Comparison of ENCODE assay signal across 1 cellular context in the genomic region with DNA sequence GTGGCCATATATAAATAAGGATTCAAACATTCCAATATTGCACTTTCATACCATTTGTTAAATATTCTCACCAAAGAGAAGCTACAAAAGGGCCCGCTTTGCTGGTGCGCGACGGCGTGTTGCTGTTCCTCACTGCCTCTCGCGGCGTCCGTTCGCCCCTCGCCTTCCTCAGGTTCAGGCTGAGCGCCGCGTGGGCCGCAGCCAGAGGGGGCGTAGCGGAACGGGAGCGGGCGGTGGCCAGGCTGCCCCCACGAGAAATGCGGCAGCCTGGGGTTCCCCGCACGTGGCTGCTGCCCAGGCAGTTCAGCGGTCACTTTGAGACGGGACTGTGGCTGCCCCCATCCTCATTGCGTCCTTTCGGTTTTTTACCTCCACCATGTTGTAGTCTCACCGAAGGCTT.
TF ChIP-seq lines count a peak whose summit lies in the region.

No MANE protein-coding gene starts in this region.

TF ChIP-seq in K562, 482 proteins besides CTCF, POLR2A, EP300 and RAD21 (continued from another document):
- TF ChIP-seq, protein P1, sequence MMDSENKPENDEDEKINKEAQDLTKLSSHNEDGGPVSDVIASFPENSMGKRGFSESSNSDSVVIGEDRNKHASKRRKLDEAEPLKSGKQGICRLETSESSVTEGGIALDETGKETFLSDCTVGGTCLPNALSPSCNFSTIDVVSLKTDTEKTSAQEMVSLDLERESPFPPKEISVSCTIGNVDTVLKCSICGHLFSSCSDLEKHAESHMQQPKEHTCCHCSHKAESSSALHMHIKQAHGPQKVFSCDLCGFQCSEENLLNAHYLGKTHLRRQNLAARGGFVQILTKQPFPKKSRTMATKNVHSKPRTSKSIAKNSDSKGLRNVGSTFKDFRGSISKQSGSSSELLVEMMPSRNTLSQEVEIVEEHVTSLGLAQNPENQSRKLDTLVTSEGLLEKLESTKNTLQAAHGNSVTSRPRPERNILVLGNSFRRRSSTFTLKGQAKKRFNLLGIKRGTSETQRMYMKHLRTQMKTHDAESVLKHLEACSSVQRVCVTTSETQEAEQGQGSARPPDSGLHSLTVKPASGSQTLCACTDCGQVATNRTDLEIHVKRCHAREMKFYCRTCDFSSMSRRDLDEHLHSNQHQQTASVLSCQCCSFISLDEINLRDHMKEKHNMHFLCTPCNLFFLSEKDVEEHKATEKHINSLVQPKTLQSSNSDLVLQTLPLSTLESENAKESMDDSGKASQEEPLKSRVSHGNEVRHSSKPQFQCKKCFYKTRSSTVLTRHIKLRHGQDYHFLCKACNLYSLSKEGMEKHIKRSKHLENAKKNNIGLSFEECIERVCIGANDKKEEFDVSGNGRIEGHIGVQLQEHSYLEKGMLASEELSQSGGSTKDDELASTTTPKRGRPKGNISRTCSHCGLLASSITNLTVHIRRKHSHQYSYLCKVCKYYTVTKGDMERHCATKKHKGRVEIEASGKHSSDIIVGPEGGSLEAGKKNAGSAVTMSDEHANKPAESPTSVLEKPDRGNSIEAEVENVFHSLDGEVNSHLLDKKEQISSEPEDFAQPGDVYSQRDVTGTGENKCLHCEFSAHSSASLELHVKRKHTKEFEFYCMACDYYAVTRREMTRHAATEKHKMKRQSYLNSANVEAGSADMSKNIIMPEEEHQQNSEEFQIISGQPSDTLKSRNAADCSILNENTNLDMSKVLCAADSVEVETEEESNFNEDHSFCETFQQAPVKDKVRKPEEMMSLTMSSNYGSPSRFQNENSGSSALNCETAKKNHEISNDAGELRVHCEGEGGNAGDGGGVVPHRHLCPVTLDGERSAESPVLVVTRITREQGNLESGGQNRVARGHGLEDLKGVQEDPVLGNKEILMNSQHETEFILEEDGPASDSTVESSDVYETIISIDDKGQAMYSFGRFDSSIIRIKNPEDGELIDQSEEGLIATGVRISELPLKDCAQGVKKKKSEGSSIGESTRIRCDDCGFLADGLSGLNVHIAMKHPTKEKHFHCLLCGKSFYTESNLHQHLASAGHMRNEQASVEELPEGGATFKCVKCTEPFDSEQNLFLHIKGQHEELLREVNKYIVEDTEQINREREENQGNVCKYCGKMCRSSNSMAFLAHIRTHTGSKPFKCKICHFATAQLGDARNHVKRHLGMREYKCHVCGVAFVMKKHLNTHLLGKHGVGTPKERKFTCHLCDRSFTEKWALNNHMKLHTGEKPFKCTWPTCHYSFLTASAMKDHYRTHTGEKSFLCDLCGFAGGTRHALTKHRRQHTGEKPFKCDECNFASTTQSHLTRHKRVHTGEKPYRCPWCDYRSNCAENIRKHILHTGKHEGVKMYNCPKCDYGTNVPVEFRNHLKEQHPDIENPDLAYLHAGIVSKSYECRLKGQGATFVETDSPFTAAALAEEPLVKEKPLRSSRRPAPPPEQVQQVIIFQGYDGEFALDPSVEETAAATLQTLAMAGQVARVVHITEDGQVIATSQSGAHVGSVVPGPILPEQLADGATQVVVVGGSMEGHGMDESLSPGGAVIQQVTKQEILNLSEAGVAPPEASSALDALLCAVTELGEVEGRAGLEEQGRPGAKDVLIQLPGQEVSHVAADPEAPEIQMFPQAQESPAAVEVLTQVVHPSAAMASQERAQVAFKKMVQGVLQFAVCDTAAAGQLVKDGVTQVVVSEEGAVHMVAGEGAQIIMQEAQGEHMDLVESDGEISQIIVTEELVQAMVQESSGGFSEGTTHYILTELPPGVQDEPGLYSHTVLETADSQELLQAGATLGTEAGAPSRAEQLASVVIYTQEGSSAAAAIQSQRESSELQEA (IDR thresholded peaks at IDR 0.05; ENCODE audit: low read depth) = no peak
- TF ChIP-seq, protein P2, sequence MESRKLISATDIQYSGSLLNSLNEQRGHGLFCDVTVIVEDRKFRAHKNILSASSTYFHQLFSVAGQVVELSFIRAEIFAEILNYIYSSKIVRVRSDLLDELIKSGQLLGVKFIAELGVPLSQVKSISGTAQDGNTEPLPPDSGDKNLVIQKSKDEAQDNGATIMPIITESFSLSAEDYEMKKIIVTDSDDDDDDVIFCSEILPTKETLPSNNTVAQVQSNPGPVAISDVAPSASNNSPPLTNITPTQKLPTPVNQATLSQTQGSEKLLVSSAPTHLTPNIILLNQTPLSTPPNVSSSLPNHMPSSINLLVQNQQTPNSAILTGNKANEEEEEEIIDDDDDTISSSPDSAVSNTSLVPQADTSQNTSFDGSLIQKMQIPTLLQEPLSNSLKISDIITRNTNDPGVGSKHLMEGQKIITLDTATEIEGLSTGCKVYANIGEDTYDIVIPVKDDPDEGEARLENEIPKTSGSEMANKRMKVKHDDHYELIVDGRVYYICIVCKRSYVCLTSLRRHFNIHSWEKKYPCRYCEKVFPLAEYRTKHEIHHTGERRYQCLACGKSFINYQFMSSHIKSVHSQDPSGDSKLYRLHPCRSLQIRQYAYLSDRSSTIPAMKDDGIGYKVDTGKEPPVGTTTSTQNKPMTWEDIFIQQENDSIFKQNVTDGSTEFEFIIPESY (CRISPR knock-in tag; IDR thresholded peaks at IDR 0.05) = peak; percentile 98
- no peak for TF ChIP-seq ZNF764 (CRISPR knock-in tag; IDR thresholded peaks at IDR 0.05; ENCODE audit: low read depth)
- TF ChIP-seq ZNF766 (CRISPR knock-in tag; conservative IDR thresholded peaks at IDR 0.05) = no peak
- 0 out of 3 replicates have a peak, but pooled peaks of 1 of the 2 experiments have one; percentile 13 for TF ChIP-seq CBX3 (IDR thresholded peaks at IDR 0.05; ENCODE audit: borderline replicate concordance in 1 of 2, low read length in 2 of 2)
- no peak for TF ChIP-seq SREBF1 (IDR thresholded peaks at IDR 0.05; ENCODE audit: borderline replicate concordance, low read depth, low read length)
- TF ChIP-seq, protein P3, sequence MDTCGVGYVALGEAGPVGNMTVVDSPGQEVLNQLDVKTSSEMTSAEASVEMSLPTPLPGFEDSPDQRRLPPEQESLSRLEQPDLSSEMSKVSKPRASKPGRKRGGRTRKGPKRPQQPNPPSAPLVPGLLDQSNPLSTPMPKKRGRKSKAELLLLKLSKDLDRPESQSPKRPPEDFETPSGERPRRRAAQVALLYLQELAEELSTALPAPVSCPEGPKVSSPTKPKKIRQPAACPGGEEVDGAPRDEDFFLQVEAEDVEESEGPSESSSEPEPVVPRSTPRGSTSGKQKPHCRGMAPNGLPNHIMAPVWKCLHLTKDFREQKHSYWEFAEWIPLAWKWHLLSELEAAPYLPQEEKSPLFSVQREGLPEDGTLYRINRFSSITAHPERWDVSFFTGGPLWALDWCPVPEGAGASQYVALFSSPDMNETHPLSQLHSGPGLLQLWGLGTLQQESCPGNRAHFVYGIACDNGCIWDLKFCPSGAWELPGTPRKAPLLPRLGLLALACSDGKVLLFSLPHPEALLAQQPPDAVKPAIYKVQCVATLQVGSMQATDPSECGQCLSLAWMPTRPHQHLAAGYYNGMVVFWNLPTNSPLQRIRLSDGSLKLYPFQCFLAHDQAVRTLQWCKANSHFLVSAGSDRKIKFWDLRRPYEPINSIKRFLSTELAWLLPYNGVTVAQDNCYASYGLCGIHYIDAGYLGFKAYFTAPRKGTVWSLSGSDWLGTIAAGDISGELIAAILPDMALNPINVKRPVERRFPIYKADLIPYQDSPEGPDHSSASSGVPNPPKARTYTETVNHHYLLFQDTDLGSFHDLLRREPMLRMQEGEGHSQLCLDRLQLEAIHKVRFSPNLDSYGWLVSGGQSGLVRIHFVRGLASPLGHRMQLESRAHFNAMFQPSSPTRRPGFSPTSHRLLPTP (IDR thresholded peaks at IDR 0.05; ENCODE audit: borderline replicate concordance, extremely low read depth, insufficient read length) = no peak
- TF ChIP-seq ESRRB (CRISPR knock-in tag; IDR thresholded peaks at IDR 0.05; ENCODE audit: borderline replicate concordance) = no peak
- no peak for TF ChIP-seq SUPT5H (IDR thresholded peaks at IDR 0.05)
- TF ChIP-seq, protein P4, sequence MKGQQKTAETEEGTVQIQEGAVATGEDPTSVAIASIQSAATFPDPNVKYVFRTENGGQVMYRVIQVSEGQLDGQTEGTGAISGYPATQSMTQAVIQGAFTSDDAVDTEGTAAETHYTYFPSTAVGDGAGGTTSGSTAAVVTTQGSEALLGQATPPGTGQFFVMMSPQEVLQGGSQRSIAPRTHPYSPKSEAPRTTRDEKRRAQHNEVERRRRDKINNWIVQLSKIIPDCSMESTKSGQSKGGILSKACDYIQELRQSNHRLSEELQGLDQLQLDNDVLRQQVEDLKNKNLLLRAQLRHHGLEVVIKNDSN (CRISPR knock-in tag; IDR thresholded peaks at IDR 0.05) = no peak
- no peak for TF ChIP-seq GTF2F1 (IDR thresholded peaks at IDR 0.05; ENCODE audit: low read depth, low read length)
